In genomic region chr15:73994419-73994883, GRCh38 we compare ENCODE assay signal across 1 cellular context.
A peak's percentile ranks its signal among the peaks of the same experiment; 100 is the strongest.
TF ChIP-seq lines count a peak whose summit lies in the region.

Gene PML (plus strand): TSS chr15:73994716. CDS start chr15:73994813, 97 bp downstream.

TF ChIP-seq in H1, 55 proteins besides CTCF, POLR2A, EP300 and RAD21:
- TF ChIP-seq SP1 (IDR thresholded peaks at IDR 0.05; ENCODE audit: low read depth, low read length), result 0 out of 2 replicates have a peak, but pooled peaks have one; percentile 57
- no peak for TF ChIP-seq E2F6 (IDR thresholded peaks at IDR 0.05)
- no peak for TF ChIP-seq TCF12 (IDR thresholded peaks at IDR 0.05; ENCODE audit: low read depth, low read length)
- peak; percentile 2 for TF ChIP-seq KDM4A (IDR thresholded peaks at IDR 0.05; ENCODE audit: low read depth, low read length, severe bottlenecking)
- 0 out of 4 replicates have a peak, but pooled peaks of 1 of the 2 experiments have one; percentile 40 for TF ChIP-seq SIN3A (conservative IDR thresholded peaks at IDR 0.05 in 1 of 2, IDR thresholded peaks at IDR 0.05 in 1 of 2; ENCODE audit: low read depth in 1 of 2, low read length in 2 of 2)
- no peak for TF ChIP-seq SRF (IDR thresholded peaks at IDR 0.05; ENCODE audit: low read depth, low read length)
- 0 out of 2 replicates have a peak, but pooled peaks have one; percentile 19 for TF ChIP-seq SP4 (IDR thresholded peaks at IDR 0.05; ENCODE audit: low read length)
- TF ChIP-seq POLR2AphosphoS5 (IDR thresholded peaks at IDR 0.05; ENCODE audit: low read depth, low read length), result peak; percentile 50
- TF ChIP-seq SP2 (IDR thresholded peaks at IDR 0.05; ENCODE audit: low read length), result peak; percentile 28; the same call in 1 of the 2 replicates
- peak; percentile 40; the same call in 1 of the 2 replicates for TF ChIP-seq TAF1 (IDR thresholded peaks at IDR 0.05; ENCODE audit: low read depth, low read length)
- no peak for TF ChIP-seq SIRT6 (IDR thresholded peaks at IDR 0.05; ENCODE audit: low read length)
- TF ChIP-seq RXRA (IDR thresholded peaks at IDR 0.05; ENCODE audit: insufficient read depth, low read depth, low read length), result no peak
- peak; percentile 64 for TF ChIP-seq TBP (IDR thresholded peaks at IDR 0.05; ENCODE audit: low read depth, low read length)
